ENCODE assay signal across 8 cellular contexts in genomic region chr1:32334864-32335618, GRCh38. TPM values are rescaled to one million over a fixed set of nuclear protein-coding genes. Genes with fewer than 3 reads are reported as not detected.
DNase-seq lines count a peak whose midpoint lies in the region; ATAC-seq and TF ChIP-seq lines count a peak whose summit lies in the region.

No MANE protein-coding gene starts in this region.

- peaks cover 11% of the 10 kb centered on the region for H3K27me3 ChIP-seq in iPS-20b (ENCODE audit: insufficient read depth, low read length)
- peaks cover 0 to 4% (median 0%) of the 10 kb centered on the region in 7 donors for H3K27me3 ChIP-seq in spleen (replicated peaks in 1 of 7)

- peak overlapping the region; percentile 97 for H3K9ac ChIP-seq in iPS-20b (ENCODE audit: low read depth, low read length)

- H3K4me3 ChIP-seq in astrocyte of the spinal cord (ENCODE audit: low read depth, low read length) (peak overlapping the region; percentile 69), iPS-20b (ENCODE audit: low read length) (peak overlapping the region; percentile 98), spleen (peak overlapping the region; percentile 54 to 87 (median 71))

- DNase-seq in GM10266 (ENCODE audit: extremely low spot score) (peak; percentile 71), HK-2 (ENCODE audit: unreplicated experiment) (peak; percentile 64), astrocyte of the spinal cord (ENCODE audit: low read depth, low spot score) (no peak), spleen (peak; percentile 94), amniotic stem cell (lab: John Stamatoyannopoulos, UW) (no peak)

- no peak for TF ChIP-seq POLR2A in spleen (IDR thresholded peaks at IDR 0.05)

- H3K9me3 ChIP-seq in iPS-20b (ENCODE audit: insufficient read depth, low read depth, low read length) (no peaks in the 10 kb centered on the region), spleen (no peaks in the 10 kb centered on the region)

- no peaks in the 10 kb centered on the region for H3K27me3 Mint-ChIP-seq in T-helper 1 cell treated with Interleukin-12 subunit alpha and Interleukin-12 subunit beta and Interleukin-4 antibody, amounts not matched to agents 30 μg/mL and 1 μg/mL, for 36 hours (ENCODE audit: low read depth)

- intact Hi-C loops in spleen (cut with DNase I; ENCODE audit: low total_unique reads), result no loop called here

- ATAC-seq in GM21717 (IDR thresholded peaks at IDR 0.05; ENCODE audit: unreplicated experiment), result no peak

- in situ Hi-C loops in astrocyte of the spinal cord (cut with HindIII; ENCODE audit: low sequenced_read_pairs), result no loop called here

- no peaks in the 10 kb centered on the region for H3K9me3 Mint-ChIP-seq in T-helper 1 cell treated with Interleukin-12 subunit alpha and Interleukin-12 subunit beta and Interleukin-4 antibody, amounts not matched to agents 30 μg/mL and 1 μg/mL, for 36 hours

- H3K4me3 Mint-ChIP-seq in T-helper 1 cell treated with Interleukin-12 subunit alpha and Interleukin-12 subunit beta and Interleukin-4 antibody, amounts not matched to agents 30 μg/mL and 1 μg/mL, for 36 hours, result peak overlapping the region; percentile 87

- peak overlapping the region; percentile 61 for H3K27ac Mint-ChIP-seq in T-helper 1 cell treated with Interleukin-12 subunit alpha and Interleukin-12 subunit beta and Interleukin-4 antibody, amounts not matched to agents 30 μg/mL and 1 μg/mL, for 36 hours

- H3K4me1 ChIP-seq in iPS-20b (ENCODE audit: insufficient read depth, low read length) (peaks cover 11% of the 10 kb centered on the region), spleen (peaks cover 37 to 78% (median 62%) of the 10 kb centered on the region in 6 donors)

- H3K27ac ChIP-seq in iPS-20b (ENCODE audit: low read length), result peak overlapping the region; percentile 64
- H3K27ac ChIP-seq in spleen, result peak overlapping the region in 7 of 8 donors; percentile 81 to 91 (median 86)

- peaks cover 29% of the 10 kb centered on the region for H3K36me3 Mint-ChIP-seq in T-helper 1 cell treated with Interleukin-12 subunit alpha and Interleukin-12 subunit beta and Interleukin-4 antibody, amounts not matched to agents 30 μg/mL and 1 μg/mL, for 36 hours (ENCODE audit: low read depth)

- WGBS in spleen, 5 donors, result 1 to 7% (median 2%) methylated on average over 20 to 56 of the region's 56 CpGs

- peak; percentile 85 for TF ChIP-seq CTCF in GM10266 (IDR thresholded peaks at IDR 0.05; ENCODE audit: control insufficient read depth, insufficient read depth, low read depth, missing control alignments)
- TF ChIP-seq CTCF in astrocyte of the spinal cord (IDR thresholded peaks at IDR 0.05; ENCODE audit: low read depth, low read length), result peak; percentile 78
- peak; percentile 71 to 91 (median 82) for TF ChIP-seq CTCF in spleen (IDR thresholded peaks at IDR 0.05 in 8 of 11, conservative IDR thresholded peaks at IDR 0.05 in 3 of 11)

- peaks cover 39% of the 10 kb centered on the region for H3K4me1 Mint-ChIP-seq in T-helper 1 cell treated with Interleukin-12 subunit alpha and Interleukin-12 subunit beta and Interleukin-4 antibody, amounts not matched to agents 30 μg/mL and 1 μg/mL, for 36 hours (ENCODE audit: low read depth)

- H3K36me3 ChIP-seq in iPS-20b (ENCODE audit: insufficient read depth, low read depth, low read length) (peaks cover 50% of the 10 kb centered on the region), spleen (peaks cover 0 to 45% (median 32%) of the 10 kb centered on the region in 6 donors)

RNA-seq across cellular contexts. Expression of gene MARCKSL1, which starts 1.0 kb away (rescaled TPM):
- total RNA-seq in spleen, result 10 to 100 TPM; 25.7 to 73.8 (median 60.0) TPM
- 100 to 1,000 TPM in 1 of 3 donors, 10 to 100 TPM in 2; 73.5 to 120 (median 88.8) TPM for polyA plus RNA-seq in spleen

RNA-seq across cellular contexts. Expression of gene FAM229A, which starts 27.2 kb away (rescaled TPM):
- 10 to 100 TPM; 10.5 to 23.5 (median 13.8) TPM for total RNA-seq in spleen
- 10 to 100 TPM; 10.8 to 27.6 (median 26.5) TPM for polyA plus RNA-seq in spleen

RNA-seq across cellular contexts. Expression of gene TSSK3, which starts 27.3 kb away (rescaled TPM):
- 1 to 10 TPM in 6 of 7 donors, under 1 TPM in 1; 0.60 to 6.6 (median 3.9) TPM for total RNA-seq in spleen
- 1 to 10 TPM in 1 of 3 donors, under 1 TPM in 2; 0.15 to 2.9 (median 0.27) TPM for polyA plus RNA-seq in spleen

RNA-seq across cellular contexts. Expression of gene HDAC1, which starts 43.2 kb away (rescaled TPM):
- 100 to 1,000 TPM in 4 of 7 donors, 10 to 100 TPM in 3; 83.0 to 116 (median 103) TPM for total RNA-seq in spleen
- 100 to 1,000 TPM in 1 of 3 donors, 10 to 100 TPM in 2; 91.0 to 108 (median 92.6) TPM for polyA plus RNA-seq in spleen

RNA-seq across cellular contexts. Expression of gene BSDC1, which starts 59.2 kb away (rescaled TPM):
- total RNA-seq in spleen, result 10 to 100 TPM; 65.3 to 95.8 (median 77.0) TPM
- polyA plus RNA-seq in spleen, result 10 to 100 TPM; 18.4 to 39.5 (median 20.1) TPM

Comparison
In these comparisons a context has a peak if more than half of its experiments do, and no peak if none do; other contexts are left out.
1. DNase-seq: peak in GM10266 (single experiment), HK-2 (single experiment) and spleen (single experiment); none in astrocyte of the spinal cord (single experiment) and amniotic stem cell (single experiment).
2. Peak in every context shown above with its lines, with median percentiles within 50 percentile points of each other: CTCF ChIP-seq and H3K4me3 ChIP-seq.